In genomic region chr19:12847159-12848139, GRCh38 we compare ENCODE assay signal across 8 cellular contexts. TPM values are rescaled to one million over a fixed set of nuclear protein-coding genes. Genes with fewer than 3 reads are reported as not detected.
DNase-seq lines count a peak whose midpoint lies in the region; ATAC-seq and TF ChIP-seq lines count a peak whose summit lies in the region.

No MANE protein-coding gene starts in this region.

- intact Hi-C loops in spleen (cut with DNase I; ENCODE audit: low total_unique reads), result loop anchor here (5.0 kb wide), 1 partner anchor 85 kb away; no protein-coding TSS in a partner anchor

- H3K4me1 ChIP-seq in BLaER1 (peaks cover 5% of the 10 kb centered on the region; the same call in 1 of the 2 replicates), iPS-20b (ENCODE audit: insufficient read depth, low read length) (no peaks in the 10 kb centered on the region), spleen (peaks cover 5 to 11% (median 10%) of the 10 kb centered on the region in 6 donors)

- 10 to 16% (median 12%) methylated on average over 48 to 69 of the region's 69 CpGs for WGBS in spleen, 5 donors

- DNase-seq in NCI-H2107 (lab: John Stamatoyannopoulos, UW) (peak; percentile 72), WERI-Rb-1 (peak; percentile 88), brain microvascular endothelial cell (peak; percentile 63), spleen (peak; percentile 96)

- H3K27ac ChIP-seq in BLaER1, result no peak overlapping the region
- H3K27ac ChIP-seq in WERI-Rb-1, result peak overlapping the region; percentile 7
- H3K27ac ChIP-seq in brain microvascular endothelial cell, result no peak overlapping the region
- H3K27ac ChIP-seq in iPS-20b (ENCODE audit: low read length), result no peak overlapping the region
- no peak overlapping the region for H3K27ac ChIP-seq in spleen

- H4K20me1 ChIP-seq in BLaER1, result no peaks in the 10 kb centered on the region

- no peaks in the 10 kb centered on the region for H3K9me3 ChIP-seq in BLaER1
- no peaks in the 10 kb centered on the region for H3K9me3 ChIP-seq in WERI-Rb-1 (ENCODE audit: severe bottlenecking)
- H3K9me3 ChIP-seq in iPS-20b (ENCODE audit: insufficient read depth, low read depth, low read length), result no peaks in the 10 kb centered on the region
- H3K9me3 ChIP-seq in spleen, result no peaks in the 10 kb centered on the region

- TF ChIP-seq CTCF in WERI-Rb-1 (IDR thresholded peaks at IDR 0.05; ENCODE audit: low read depth, low read length), result peak; percentile 98
- peak; percentile 72 for TF ChIP-seq CTCF in brain microvascular endothelial cell (IDR thresholded peaks at IDR 0.05; ENCODE audit: low read depth, low read length, missing control alignments)
- peak; percentile 97 to 100 (median 99) for TF ChIP-seq CTCF in spleen (IDR thresholded peaks at IDR 0.05 in 8 of 11, conservative IDR thresholded peaks at IDR 0.05 in 3 of 11)

- peaks cover 31% of the 10 kb centered on the region for H3K27me3 ChIP-seq in BLaER1
- H3K27me3 ChIP-seq in WERI-Rb-1 (ENCODE audit: insufficient read depth, low read depth, severe bottlenecking), result no peaks in the 10 kb centered on the region
- H3K27me3 ChIP-seq in brain microvascular endothelial cell (replicated peaks), result no peaks in the 10 kb centered on the region
- H3K27me3 ChIP-seq in iPS-20b (ENCODE audit: insufficient read depth, low read length), result peaks cover 12% of the 10 kb centered on the region
- peaks cover 3 to 84% (median 23%) of the 10 kb centered on the region in 7 donors for H3K27me3 ChIP-seq in spleen (replicated peaks in 1 of 7)

- TF ChIP-seq POLR2A in spleen (IDR thresholded peaks at IDR 0.05), result no peak

- ATAC-seq in GM21576 (IDR thresholded peaks at IDR 0.05; ENCODE audit: unreplicated experiment) (peak; percentile 58), GM18873 (IDR thresholded peaks at IDR 0.05; ENCODE audit: low FRiP score, unreplicated experiment) (no peak)

- in situ Hi-C loops in brain microvascular endothelial cell (cut with HindIII; ENCODE audit: low pct_ligation_motif_present, low sequenced_read_pairs), result no loop called here

- no peaks in the 10 kb centered on the region for H3K36me3 ChIP-seq in BLaER1
- peaks cover 52% of the 10 kb centered on the region for H3K36me3 ChIP-seq in WERI-Rb-1
- H3K36me3 ChIP-seq in brain microvascular endothelial cell (replicated peaks), result no peaks in the 10 kb centered on the region
- H3K36me3 ChIP-seq in iPS-20b (ENCODE audit: insufficient read depth, low read depth, low read length), result no peaks in the 10 kb centered on the region; the same call in 1 of the 2 replicates
- no peaks in the 10 kb centered on the region for H3K36me3 ChIP-seq in spleen

- H3K9ac ChIP-seq in BLaER1 (no peak overlapping the region), iPS-20b (ENCODE audit: low read depth, low read length) (peak overlapping the region; percentile 32; the same call in 1 of the 2 replicates)

- H3K4me3 ChIP-seq in BLaER1, result peak overlapping the region; percentile 52
- H3K4me3 ChIP-seq in WERI-Rb-1 (ENCODE audit: low read depth, low read length), result no peak overlapping the region
- H3K4me3 ChIP-seq in brain microvascular endothelial cell (ENCODE audit: low read depth, low read length), result peak overlapping the region; percentile 24
- peak overlapping the region; percentile 56; the same call in 1 of the 2 replicates for H3K4me3 ChIP-seq in iPS-20b (ENCODE audit: low read length)
- H3K4me3 ChIP-seq in spleen, result peak overlapping the region in 4 of 8 donors; percentile 8 to 56 (median 14)

- H3K4me2 ChIP-seq in BLaER1, result peak overlapping the region; percentile 81

RNA-seq across cellular contexts. Expression of gene MAST1, which starts 9.1 kb away (rescaled TPM):
- total RNA-seq in spleen, result under 1 TPM in 6 of 7 donors, not detected in 1; 0.23 to 0.65 (median 0.33) TPM
- under 1 TPM in 2 of 3 donors, not detected in 1; 0.12 to 0.32 TPM for polyA plus RNA-seq in spleen

RNA-seq across cellular contexts. Expression of gene RTBDN, which starts 13.1 kb away (rescaled TPM):
- not detected for total RNA-seq in spleen
- polyA plus RNA-seq in spleen, result not detected

RNA-seq across cellular contexts. Expression of gene DNASE2, which starts 33.8 kb away (rescaled TPM):
- total RNA-seq in spleen, result 10 to 100 TPM; 20.4 to 36.1 (median 24.4) TPM
- polyA plus RNA-seq in spleen, result 10 to 100 TPM; 19.5 to 33.9 (median 28.1) TPM

RNA-seq across cellular contexts. Expression of gene KLF1, which starts 39.6 kb away (rescaled TPM):
- 10 to 100 TPM in 1 of 7 donors, 1 to 10 TPM in 3, under 1 TPM in 2, not detected in 1; 0.44 to 13.0 (median 2.7) TPM for total RNA-seq in spleen
- under 1 TPM; 0.13 to 0.67 (median 0.33) TPM for polyA plus RNA-seq in spleen

RNA-seq across cellular contexts. Expression of gene RNASEH2A, which starts 41.1 kb away (rescaled TPM):
- 10 to 100 TPM in 6 of 7 donors, 1 to 10 TPM in 1; 9.8 to 15.9 (median 11.7) TPM for total RNA-seq in spleen
- polyA plus RNA-seq in spleen, result 10 to 100 TPM in 2 of 3 donors, 1 to 10 TPM in 1; 4.4 to 12.2 (median 11.4) TPM
